Comparison of ENCODE assay signal across 1 cellular context in the genomic region with DNA sequence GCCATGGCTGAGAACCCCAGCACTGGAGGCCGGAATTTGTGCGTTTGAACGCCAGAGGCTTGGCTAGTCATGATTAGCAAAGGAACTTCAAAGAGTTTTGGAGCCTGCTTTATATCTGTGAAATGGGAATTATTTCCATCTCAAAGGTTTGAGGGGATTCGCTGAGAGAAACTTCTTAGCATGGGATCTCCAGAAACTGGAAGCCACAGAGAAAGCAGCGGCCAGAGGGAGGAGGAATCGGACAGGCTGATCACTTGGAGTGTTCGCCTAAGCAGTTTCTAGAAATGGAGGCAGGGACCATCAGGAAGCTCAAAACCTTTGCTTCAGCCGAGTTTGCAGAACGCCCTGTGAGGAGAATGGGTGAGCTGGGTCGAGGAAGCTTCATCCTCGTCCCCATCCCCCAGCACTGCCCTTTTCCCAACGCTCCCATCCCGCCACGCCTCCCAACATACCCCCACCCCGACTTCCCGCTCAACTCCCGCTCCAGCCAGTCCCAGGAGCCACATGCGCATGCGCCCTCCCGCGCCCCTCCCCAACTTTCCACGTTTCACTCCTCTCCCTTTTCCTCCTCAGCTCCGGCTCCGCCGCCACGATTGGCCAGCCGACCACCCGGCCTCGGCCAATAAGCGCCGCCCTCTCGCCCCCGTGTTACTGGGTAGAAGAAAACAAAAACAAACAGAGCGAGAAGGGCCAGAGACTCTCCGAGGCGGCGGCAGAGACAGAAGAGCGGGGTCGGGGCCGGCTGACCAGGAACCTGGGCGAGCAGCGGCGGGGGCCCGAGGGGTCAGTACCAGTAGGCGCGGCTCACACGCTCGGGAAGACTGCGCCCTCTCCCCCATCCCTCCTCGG.
TF ChIP-seq lines count a peak whose summit lies in the region.

Gene PDCD4 (plus strand): TSS at position 693 of the 849 bp plus-strand sequence. CDS start 4,100 bp downstream, outside the sequence.

TF ChIP-seq in SK-N-SH, 30 proteins besides CTCF, POLR2A, EP300 and RAD21 (continued from another document):
- TF ChIP-seq, protein P1, sequence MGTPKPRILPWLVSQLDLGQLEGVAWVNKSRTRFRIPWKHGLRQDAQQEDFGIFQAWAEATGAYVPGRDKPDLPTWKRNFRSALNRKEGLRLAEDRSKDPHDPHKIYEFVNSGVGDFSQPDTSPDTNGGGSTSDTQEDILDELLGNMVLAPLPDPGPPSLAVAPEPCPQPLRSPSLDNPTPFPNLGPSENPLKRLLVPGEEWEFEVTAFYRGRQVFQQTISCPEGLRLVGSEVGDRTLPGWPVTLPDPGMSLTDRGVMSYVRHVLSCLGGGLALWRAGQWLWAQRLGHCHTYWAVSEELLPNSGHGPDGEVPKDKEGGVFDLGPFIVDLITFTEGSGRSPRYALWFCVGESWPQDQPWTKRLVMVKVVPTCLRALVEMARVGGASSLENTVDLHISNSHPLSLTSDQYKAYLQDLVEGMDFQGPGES (IDR thresholded peaks at IDR 0.05; ENCODE audit: low read depth, low read length): no peak
- TF ChIP-seq MXI1 (IDR thresholded peaks at IDR 0.05; ENCODE audit: low read depth, low read length): peak; percentile 65; the same call in 1 of the 2 replicates
- TF ChIP-seq REST (IDR thresholded peaks at IDR 0.05; ENCODE audit: low read depth, low read length): no peak
- TF ChIP-seq EZH2phosphoT487 (IDR thresholded peaks at IDR 0.05; ENCODE audit: borderline replicate concordance, low read depth): no peak
- TF ChIP-seq GABPA (IDR thresholded peaks at IDR 0.05; ENCODE audit: low read depth): no peak
- TF ChIP-seq, protein P2, sequence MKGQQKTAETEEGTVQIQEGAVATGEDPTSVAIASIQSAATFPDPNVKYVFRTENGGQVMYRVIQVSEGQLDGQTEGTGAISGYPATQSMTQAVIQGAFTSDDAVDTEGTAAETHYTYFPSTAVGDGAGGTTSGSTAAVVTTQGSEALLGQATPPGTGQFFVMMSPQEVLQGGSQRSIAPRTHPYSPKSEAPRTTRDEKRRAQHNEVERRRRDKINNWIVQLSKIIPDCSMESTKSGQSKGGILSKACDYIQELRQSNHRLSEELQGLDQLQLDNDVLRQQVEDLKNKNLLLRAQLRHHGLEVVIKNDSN (IDR thresholded peaks at IDR 0.05; ENCODE audit: borderline replicate concordance, low read depth): peak; percentile 32; the same call in 1 of the 2 replicates
- no peak for TF ChIP-seq SIN3A (IDR thresholded peaks at IDR 0.05; ENCODE audit: borderline replicate concordance, low read depth, low read length)
- TF ChIP-seq FOXJ3 (CRISPR knock-in tag; IDR thresholded peaks at IDR 0.05): no peak
- no peak for TF ChIP-seq MEF2A (IDR thresholded peaks at IDR 0.05; ENCODE audit: borderline replicate concordance, low read depth)
TF ChIP-seq in SK-N-SH: peak in this region for 9.
